ENCODE assay signal across 1 cellular context in genomic region chr3:46946856-46947544, GRCh38.
TF ChIP-seq lines count a peak whose summit lies in the region.

No MANE protein-coding gene starts in this region.

TF ChIP-seq in H1, 55 proteins besides CTCF, POLR2A, EP300 and RAD21 (continued from another document):
- no peak for TF ChIP-seq GTF2F1 (IDR thresholded peaks at IDR 0.05; ENCODE audit: borderline replicate concordance, low read depth, low read length)
